Comparison of ENCODE assay signal across 9 cellular contexts in the genomic region with DNA sequence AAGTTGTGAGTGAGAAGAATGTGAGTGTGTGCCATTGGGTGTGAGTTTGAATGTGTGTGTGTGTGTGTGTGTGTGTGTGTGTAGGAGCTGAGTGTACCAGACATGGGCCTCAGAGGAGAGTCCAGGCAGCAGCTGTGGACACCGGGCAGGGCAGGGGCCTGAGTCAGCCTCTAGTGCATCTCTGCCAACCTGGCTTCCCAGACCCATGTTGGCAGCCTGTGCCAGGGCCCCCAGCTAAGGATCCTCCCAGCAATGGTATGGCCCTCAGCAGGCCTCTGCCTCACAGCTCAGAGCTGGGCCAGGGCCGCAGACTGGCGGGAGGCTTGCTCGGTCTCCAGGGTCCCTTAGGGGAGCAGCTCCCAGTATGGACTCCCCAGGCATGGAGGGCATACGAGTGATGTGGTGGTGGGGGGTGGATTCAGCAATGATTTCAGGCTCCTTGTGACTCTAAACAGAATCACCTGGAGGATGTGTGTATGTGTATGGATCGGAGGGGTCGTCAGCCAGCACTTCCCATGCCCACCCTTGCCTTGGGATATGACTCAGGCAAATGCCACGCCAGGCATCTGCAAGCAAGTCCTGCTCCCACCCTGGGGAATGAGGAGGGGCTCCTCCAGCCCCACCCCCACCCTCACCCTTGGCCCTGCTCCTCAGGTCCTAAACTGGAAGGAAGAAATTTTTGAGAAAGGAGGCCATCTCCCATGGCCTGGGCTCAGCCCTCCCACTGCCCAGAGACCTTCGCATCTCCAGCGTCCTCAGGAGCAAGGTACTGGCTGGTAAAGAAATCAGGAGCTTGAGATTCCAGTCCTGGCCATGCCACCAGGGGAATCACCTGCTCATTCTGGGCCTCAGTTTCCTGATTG. TPM values are rescaled to one million over a fixed set of nuclear protein-coding genes. Genes with fewer than 3 reads are reported as not detected.
DNase-seq lines count a peak whose midpoint lies in the region; ATAC-seq, FAIRE-seq and TF ChIP-seq lines count a peak whose summit lies in the region.
"Had no signal": no experiment of that assay in that cellular context is flagged by ENCODE, and none has a peak within 500 bp of the region (broad histone marks: within the 10 kb centered on the region; RNA-seq: fewer than 3 reads in every experiment).

No MANE protein-coding gene starts in this region.

- H3K9ac ChIP-seq in fibroblast of lung (ENCODE audit: insufficient read depth, low read length), result no peak overlapping the region

- no peak for TF ChIP-seq CTCF in fibroblast of lung (conservative IDR thresholded peaks at IDR 0.05 in 1 of 2, IDR thresholded peaks at IDR 0.05 in 1 of 2; ENCODE audit: low read depth in 1 of 2, low read length in 2 of 2)
- no peak for TF ChIP-seq CTCF in pancreas (IDR thresholded peaks at IDR 0.05)

- H3K4me3 ChIP-seq in CD4-positive, alpha-beta memory T cell (ENCODE audit: low read length in 2 of 2), result no peak overlapping the region
- H3K4me3 ChIP-seq in MG63, result no peak overlapping the region
- no peak overlapping the region for H3K4me3 ChIP-seq in fibroblast of lung (replicated peaks in 1 of 4; ENCODE audit: control extremely low read depth in 1 of 4, insufficient read depth in 1 of 4, low read depth in 3 of 4, low read length in 4 of 4)
- H3K4me3 ChIP-seq in pancreas, result no peak overlapping the region

- H3K9me3 ChIP-seq in CD4-positive, alpha-beta memory T cell (ENCODE audit: control insufficient read depth in 1 of 2, low read length in 2 of 2), result no peaks in the 10 kb centered on the region
- H3K9me3 ChIP-seq in MG63, result no peaks in the 10 kb centered on the region
- no peaks in the 10 kb centered on the region for H3K9me3 ChIP-seq in fibroblast of lung (ENCODE audit: control insufficient read depth, insufficient read depth, low read depth, low read length)
- H3K9me3 ChIP-seq in pancreas, result no peaks in the 10 kb centered on the region

- H3K4me2 ChIP-seq in fibroblast of lung (ENCODE audit: extremely low read depth, insufficient read depth, low read length), result no peak overlapping the region

- no peak overlapping the region for H3K27ac ChIP-seq in CD4-positive, alpha-beta memory T cell (ENCODE audit: low read depth, low read length)
- H3K27ac ChIP-seq in fibroblast of lung (ENCODE audit: insufficient read depth, low read length), result no peak overlapping the region
- no peak overlapping the region for H3K27ac ChIP-seq in pancreas

- peak overlapping the region in 6 of 8 donors; percentile 16 to 81 (median 39) for H3K4me3 Mint-ChIP-seq in CD4-positive, alpha-beta memory T cell

- H3K79me2 ChIP-seq in fibroblast of lung (ENCODE audit: control insufficient read depth, insufficient read depth, low read length), result no peaks in the 10 kb centered on the region

- no peaks in the 10 kb centered on the region for H3K36me3 Mint-ChIP-seq in CD4-positive, alpha-beta memory T cell

- CTCF ChIA-PET in CD4-positive, alpha-beta memory T cell (lab: Charles Lee; ENCODE audit: partially characterized antibody), result interaction anchor here (1.3 kb wide), 2 partner anchors 11 to 38 kb away, joined by 3 to 4 read pairs; no protein-coding TSS in a partner anchor

- DNase-seq in CD4-positive, alpha-beta memory T cell, result no peak
- DNase-seq in MG63, result peak; percentile 97
- peak; percentile 37 to 69 for DNase-seq in fibroblast of lung (ENCODE audit: low read depth in 2 of 2)
- DNase-seq in pancreas, result peak in 5 of 6 donors; percentile 18 to 50 (median 28)
- no peak for DNase-seq in AML-193 (lab: John Stamatoyannopoulos, UW)
- no peak for DNase-seq in NCI-H82 treated with DMSO at 0.1 percent for 48 hours (lab: John Stamatoyannopoulos, UW; ENCODE audit: unreplicated experiment)
- DNase-seq: stimulated activated CD4-positive, alpha-beta T cell treated with anti-CD3 and anti-CD28 coated beads, Interleukin-1b, Interleukin-23, amount 100 ng/mL, for 48 hours had no signal

- no peak for FAIRE-seq in pancreas (lab: Jason Lieb, UNC)

- intact Hi-C loops in CD4-positive, alpha-beta memory T cell (cut with micrococcal nuclease), result loop anchor here (5.0 kb wide), 2 partner anchors 117 to 1488 kb away; a partner anchor contains a TSS
- intact Hi-C loops in pancreas (cut with DNase I), result no loop called here

- 87 to 89% methylated on average over 10 of the region's 10 CpGs for WGBS in pancreas, 2 donors

- H3K4me1 ChIP-seq in CD4-positive, alpha-beta memory T cell (ENCODE audit: insufficient read depth, low read length), result peaks cover 23% of the 10 kb centered on the region
- H3K4me1 ChIP-seq in fibroblast of lung (ENCODE audit: control insufficient read depth, extremely low read depth, insufficient read depth, low read length), result peaks cover 2% of the 10 kb centered on the region
- peaks cover 0 to 4% (median 0%) of the 10 kb centered on the region in 3 donors for H3K4me1 ChIP-seq in pancreas

- H3K4me1 Mint-ChIP-seq in CD4-positive, alpha-beta memory T cell, result peaks cover 4 to 26% (median 14%) of the 10 kb centered on the region in 4 donors

- no peak overlapping the region for H2AFZ ChIP-seq in fibroblast of lung (ENCODE audit: low read length)

- H3K27ac Mint-ChIP-seq in CD4-positive, alpha-beta memory T cell, result peak overlapping the region; percentile 80 to 92 (median 86)

- H4K20me1 ChIP-seq in fibroblast of lung (ENCODE audit: control insufficient read depth, extremely low read depth, insufficient read depth, low read length), result no peaks in the 10 kb centered on the region

- no peaks in the 10 kb centered on the region for H3K36me3 ChIP-seq in CD4-positive, alpha-beta memory T cell (ENCODE audit: insufficient read depth, low read length)
- H3K36me3 ChIP-seq in MG63 (no peaks in the 10 kb centered on the region), fibroblast of lung (ENCODE audit: control insufficient read depth, insufficient read depth, low read length) (no peaks in the 10 kb centered on the region), pancreas (no peaks in the 10 kb centered on the region)

- peaks cover 8% of the 10 kb centered on the region for H3K27me3 ChIP-seq in CD4-positive, alpha-beta memory T cell (ENCODE audit: insufficient read depth, low read length)
- H3K27me3 ChIP-seq in MG63 (peaks cover 4% of the 10 kb centered on the region; the same call in 1 of the 2 replicates), fibroblast of lung (ENCODE audit: control insufficient read depth, insufficient read depth, low read length) (peaks cover 25% of the 10 kb centered on the region), pancreas (no peaks in the 10 kb centered on the region)

- no peak for ATAC-seq in pancreas
- ATAC-seq in GM21423 (IDR thresholded peaks at IDR 0.05; ENCODE audit: unreplicated experiment), result no peak
- ATAC-seq in GM19397 (IDR thresholded peaks at IDR 0.05; ENCODE audit: unreplicated experiment), result no peak

- POLR2A ChIA-PET in CD4-positive, alpha-beta memory T cell (lab: Charles Lee; ENCODE audit: partially characterized antibody), result no interaction called here

- H3K27me3 Mint-ChIP-seq in CD4-positive, alpha-beta memory T cell, result peaks cover 8 to 11% of the 10 kb centered on the region in 2 donors

- no peaks in the 10 kb centered on the region for H3K9me3 Mint-ChIP-seq in CD4-positive, alpha-beta memory T cell

RNA-seq across cellular contexts. Expression of a gene that starts 1.8 kb away (rescaled TPM):
- not detected for total RNA-seq in CD4-positive, alpha-beta memory T cell
- not detected for polyA plus RNA-seq in CD4-positive, alpha-beta memory T cell
- not detected in 2 replicates for total RNA-seq in MG63 (2014; rRNA removed; shearing (Covaris generic); ENCODE audit: low replicate concordance)
- under 0.01 TPM in 2 replicates for total RNA-seq in fibroblast of lung
- polyA plus RNA-seq in fibroblast of lung, result not detected in 2 replicates
- polyA plus RNA-seq in fibroblast of lung (2012), result 0.06 and 0.10 TPM in 2 replicates
- polyA minus RNA-seq in fibroblast of lung (ENCODE audit: low replicate concordance), result not detected in 2 replicates
- total RNA-seq in pancreas, result 1 to 10 TPM in 4 of 6 donors, under 1 TPM in 2; 0.79 to 2.0 (median 1.2) TPM
- polyA plus RNA-seq in pancreas, result 1 to 10 TPM; 1.1 to 1.8 TPM

Comparison
In these comparisons a context has a peak if more than half of its experiments do, and no peak if none do; other contexts are left out.
1. DNase-seq: peak in MG63 (single experiment), fibroblast of lung (2 of 2) and pancreas (5 of 6); none in CD4-positive, alpha-beta memory T cell (0 of 5), AML-193 (0 of 2) and NCI-H82 treated with DMSO at 0.1 percent for 48 hours (single experiment).